ENCODE assay signal across 10 cellular contexts in genomic region chr3:64489361-64490044, GRCh38.
DNase-seq lines count a peak whose midpoint lies in the region; ATAC-seq lines count a peak whose summit lies in the region.
"Had no signal": no experiment of that assay in that cellular context is flagged by ENCODE, and none has a peak within 500 bp of the region (broad histone marks: within the 10 kb centered on the region; RNA-seq: fewer than 3 reads in every experiment).

No MANE protein-coding gene starts in this region.

- H2BK12ac ChIP-seq in mesenchymal stem cell (ENCODE audit: low read length in 2 of 2) = peak overlapping the region; percentile 34 to 61

- H3K4me1 Mint-ChIP-seq in central memory CD8-positive, alpha-beta T cell = no peaks in the 10 kb centered on the region

- peaks cover 89% of the 10 kb centered on the region for H3K27me3 Mint-ChIP-seq in central memory CD8-positive, alpha-beta T cell

- no peak for ATAC-seq in central memory CD8-positive, alpha-beta T cell (replicated peaks; ENCODE audit: extremely low read depth, poor library complexity, severe bottlenecking)
- no peak for ATAC-seq in HG03521 (IDR thresholded peaks at IDR 0.05; ENCODE audit: unreplicated experiment)

- H3K9ac ChIP-seq in BLaER1 treated with 17β-estradiol and CSF1 and Interleukin-3, amounts not matched to agents 10 nM and 100 nM = no peak overlapping the region
- no peak overlapping the region for H3K9ac ChIP-seq in mesenchymal stem cell (ENCODE audit: low read length)

- no peak overlapping the region for H3K23ac ChIP-seq in mesenchymal stem cell (ENCODE audit: low read length in 2 of 2)

- H3K27ac ChIP-seq in BLaER1 treated with 17β-estradiol and CSF1 and Interleukin-3, amounts not matched to agents 10 nM and 100 nM = no peak overlapping the region
- H3K27ac ChIP-seq in mesenchymal stem cell (ENCODE audit: low read length, poor library complexity, severe bottlenecking) = no peak overlapping the region
- H3K27ac ChIP-seq: skin epidermis had no signal

- H3K79me1 ChIP-seq in mesenchymal stem cell (replicated peaks; ENCODE audit: low read length, poor library complexity, severe bottlenecking) = no peaks in the 10 kb centered on the region

- peak overlapping the region; percentile 92 for H4K91ac ChIP-seq in mesenchymal stem cell (ENCODE audit: low read length)

- H3K4me3 ChIP-seq in BLaER1 treated with 17β-estradiol and CSF1 and Interleukin-3, amounts not matched to agents 10 nM and 100 nM = no peak overlapping the region
- H3K4me3 ChIP-seq in mesenchymal stem cell (ENCODE audit: insufficient read depth in 1 of 2, low read depth in 1 of 2, low read length in 2 of 2) = no peak overlapping the region
- no peak overlapping the region for H3K4me3 ChIP-seq in MG63
- H3K4me3 ChIP-seq: skin epidermis had no signal

- H3K14ac ChIP-seq in mesenchymal stem cell (ENCODE audit: low read length in 2 of 2) = peak overlapping the region in 1 of 2 experiments; percentile 72

- no peaks in the 10 kb centered on the region for H3K9me3 Mint-ChIP-seq in central memory CD8-positive, alpha-beta T cell

- H2BK15ac ChIP-seq in mesenchymal stem cell (ENCODE audit: low read depth, poor library complexity, severe bottlenecking) = peak overlapping the region; percentile 73

- H3K4ac ChIP-seq in mesenchymal stem cell (ENCODE audit: low read depth in 1 of 2, low read length in 2 of 2) = peak overlapping the region; percentile 19 to 58

- H3K4me1 ChIP-seq in BLaER1 treated with 17β-estradiol and CSF1 and Interleukin-3, amounts not matched to agents 10 nM and 100 nM = peaks cover 0 to 26% (median 12%) of the 10 kb centered on the region in 10 experiments; a peak in 15 of 20 replicates
- H3K4me1 ChIP-seq in mesenchymal stem cell (ENCODE audit: control insufficient read depth, insufficient read depth, low read depth, low read length) = peaks cover 16% of the 10 kb centered on the region

- 0 out of 22 replicates have a peak, but pooled peaks cover 0 to 6% (median 0%) of the 10 kb centered on the region in 11 experiments for H4K20me1 ChIP-seq in BLaER1 treated with 17β-estradiol and CSF1 and Interleukin-3, amounts not matched to agents 10 nM and 100 nM

- no peaks in the 10 kb centered on the region for H3K36me3 ChIP-seq in BLaER1 treated with 17β-estradiol and CSF1 and Interleukin-3, amounts not matched to agents 10 nM and 100 nM
- H3K36me3 ChIP-seq in mesenchymal stem cell (ENCODE audit: control insufficient read depth in 1 of 2, insufficient read depth in 2 of 2, low read depth in 1 of 2, low read length in 2 of 2) (no peaks in the 10 kb centered on the region), MG63 (no peaks in the 10 kb centered on the region)

- peaks cover 41 to 59% (median 56%) of the 10 kb centered on the region in 11 experiments for H3K27me3 ChIP-seq in BLaER1 treated with 17β-estradiol and CSF1 and Interleukin-3, amounts not matched to agents 10 nM and 100 nM
- H3K27me3 ChIP-seq in mesenchymal stem cell (ENCODE audit: control insufficient read depth in 1 of 2, insufficient read depth in 1 of 2, low read length in 2 of 2) = peaks cover 5 to 62% of the 10 kb centered on the region in 2 experiments
- H3K27me3 ChIP-seq in MG63 = no peaks in the 10 kb centered on the region

- no peaks in the 10 kb centered on the region for H3K36me3 Mint-ChIP-seq in central memory CD8-positive, alpha-beta T cell (ENCODE audit: insufficient read depth)

- H3K27ac Mint-ChIP-seq in central memory CD8-positive, alpha-beta T cell (ENCODE audit: low read depth) = peak overlapping the region; percentile 60

- peak overlapping the region; percentile 58 for H4K8ac ChIP-seq in mesenchymal stem cell (ENCODE audit: low read length)

- no peak overlapping the region for H2BK5ac ChIP-seq in mesenchymal stem cell (ENCODE audit: low read depth, low read length, poor library complexity, severe bottlenecking)

- no peaks in the 10 kb centered on the region for H3K9me3 ChIP-seq in BLaER1 treated with 17β-estradiol and CSF1 and Interleukin-3, amounts not matched to agents 10 nM and 100 nM (replicated peaks in 1 of 11)
- H3K9me3 ChIP-seq in mesenchymal stem cell (ENCODE audit: control insufficient read depth, low read length) = no peaks in the 10 kb centered on the region
- no peaks in the 10 kb centered on the region for H3K9me3 ChIP-seq in MG63

- peak overlapping the region; percentile 8 for H2BK120ac ChIP-seq in mesenchymal stem cell (ENCODE audit: low read depth, low read length)

- peak overlapping the region in 10 of 11 experiments; percentile 1 to 40 (median 17); a peak in 14 of 22 replicates for H3K4me2 ChIP-seq in BLaER1 treated with 17β-estradiol and CSF1 and Interleukin-3, amounts not matched to agents 10 nM and 100 nM
- peak overlapping the region; percentile 79 for H3K4me2 ChIP-seq in mesenchymal stem cell (ENCODE audit: low read length, poor library complexity, severe bottlenecking)

- H3K18ac ChIP-seq in mesenchymal stem cell (ENCODE audit: low read depth in 1 of 2, low read length in 2 of 2) = peak overlapping the region; percentile 17 to 76

- H3K4me3 Mint-ChIP-seq in central memory CD8-positive, alpha-beta T cell = no peak overlapping the region

- H2AFZ ChIP-seq in mesenchymal stem cell (ENCODE audit: low read depth, low read length) = no peak overlapping the region

- H2AK5ac ChIP-seq in mesenchymal stem cell (ENCODE audit: low read length, severe bottlenecking) = no peak overlapping the region

- 27% methylated on average over 21 of the region's 23 CpGs for WGBS in mesenchymal stem cell

- DNase-seq in NCI-H1436 treated with DMSO at 0.1 percent for 48 hours (lab: John Stamatoyannopoulos, UW) (peak; percentile 7), mesenchymal stem cell (peak; percentile 59), MG63 (no peak), NCI-H2081 (lab: John Stamatoyannopoulos, UW) (no peak)
- DNase-seq in central memory CD8-positive, alpha-beta T cell (ENCODE audit: low spot score in 2 of 2) = no peak
- DNase-seq in central memory CD4-positive, alpha-beta T cell = no peak
- DNase-seq: T-helper 2 cell had no signal

Comparison
In these comparisons a context has a peak if more than half of its experiments do, and no peak if none do; other contexts are left out.
1. DNase-seq: peak in NCI-H1436 treated with DMSO at 0.1 percent for 48 hours (single experiment) and mesenchymal stem cell (single experiment); none in central memory CD8-positive, alpha-beta T cell (0 of 2), MG63 (single experiment), central memory CD4-positive, alpha-beta T cell (single experiment) and NCI-H2081 (0 of 2).